In the genomic region with DNA sequence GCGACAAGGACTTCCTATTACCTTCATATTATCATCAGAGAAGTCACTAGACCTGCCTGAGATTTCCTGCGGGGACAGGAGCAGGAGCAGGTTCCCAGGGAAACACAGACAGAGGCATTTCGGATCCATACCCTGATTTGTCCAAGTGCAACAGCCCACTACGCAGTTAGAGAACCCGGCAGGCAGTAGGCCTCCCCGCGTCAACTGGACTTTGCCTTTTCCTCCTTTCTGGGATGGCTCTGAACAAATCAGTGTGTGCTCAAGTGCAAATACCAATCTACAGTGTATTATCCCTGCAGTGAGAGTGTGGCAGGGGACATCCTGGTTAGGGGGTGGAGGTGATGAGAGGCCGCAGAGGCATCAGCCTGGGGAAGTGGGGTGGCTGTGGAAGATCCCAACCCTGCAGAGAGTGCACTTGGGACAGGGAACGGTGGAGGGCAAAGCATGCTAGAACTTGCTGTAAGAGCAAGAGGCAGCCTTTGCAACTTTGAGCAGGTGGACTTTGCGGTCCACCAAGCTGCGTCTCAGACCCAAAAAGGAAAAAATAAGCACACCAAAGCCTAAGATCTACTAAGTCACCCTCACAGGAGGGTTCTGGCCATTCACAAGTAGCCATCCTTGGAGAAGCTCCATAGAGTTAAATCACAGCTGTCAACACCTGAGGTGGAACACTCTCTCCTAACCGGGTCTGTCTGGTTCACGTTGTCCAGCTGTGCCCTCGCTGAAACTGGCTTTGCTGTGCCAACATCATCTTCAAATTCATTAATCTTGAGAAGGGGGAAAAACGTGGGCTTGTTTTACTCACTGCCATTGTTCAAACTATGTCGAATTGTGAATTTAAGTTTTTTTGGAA, we compare ENCODE assay signal across 23 cellular contexts.
DNase-seq lines count a peak whose midpoint lies in the region; ATAC-seq and TF ChIP-seq lines count a peak whose summit lies in the region.
"Had no signal": no experiment of that assay in that cellular context is flagged by ENCODE, and none has a peak within 500 bp of the region (broad histone marks: within the 10 kb centered on the region; RNA-seq: fewer than 3 reads in every experiment).

No MANE protein-coding gene starts in this region.

- peaks cover 23% of the 10 kb centered on the region for H3K4me1 Mint-ChIP-seq in activated naive CD8-positive, alpha-beta T cell treated with anti-CD3 and anti-CD28 coated beads for 36 hours

- H3K4me3 Mint-ChIP-seq in activated naive CD8-positive, alpha-beta T cell treated with anti-CD3 and anti-CD28 coated beads for 36 hours = no peak overlapping the region
- H3K4me3 Mint-ChIP-seq: activated naive CD8-positive, alpha-beta T cell treated with anti-CD3 and anti-CD28 coated beads, Interleukin-2, amount 10 ng/mL, durations not matched to agents 7 days and 5 days; neural crest cell; T-helper 2 cell treated with Interferon-gamma antibody and Interleukin-4, amounts not matched to agents 5 μg/mL and 100 μg/mL, for 36 hours had no signal

- H3K27ac ChIP-seq in left ventricle myocardium inferior (replicated peaks) (no peak overlapping the region), coronary artery (no peak overlapping the region)
- H3K27ac ChIP-seq: epithelial cell of prostate, sigmoid colon, stomach, tibial nerve had no signal

- H3K36me3 ChIP-seq in left ventricle myocardium inferior (peaks cover 14% of the 10 kb centered on the region), mucosa of descending colon (ENCODE audit: low read depth) (no peaks in the 10 kb centered on the region)
- H3K36me3 ChIP-seq: sigmoid colon had no signal

- peaks cover 4% of the 10 kb centered on the region for H3K27me3 Mint-ChIP-seq in activated naive CD8-positive, alpha-beta T cell treated with anti-CD3 and anti-CD28 coated beads for 36 hours

- DNase-seq in Right ventricle myocardium superior (no peak), left ventricle myocardium inferior (no peak), coronary artery (ENCODE audit: low spot score) (peak; percentile 45), mucosa of descending colon (peak in 1 of 3 donors; percentile 64), foreskin fibroblast (no peak)
- no peak for DNase-seq in activated naive CD8-positive, alpha-beta T cell treated with anti-CD3 and anti-CD28 coated beads for 36 hours
- DNase-seq: activated CD4-positive, alpha-beta T cell treated with anti-CD3 and anti-CD28 coated beads, Interleukin-2, amount 50 U/mL, for 1 hour; activated naive CD8-positive, alpha-beta T cell treated with anti-CD3 and anti-CD28 coated beads, Interleukin-2, amount 10 ng/mL, durations not matched to agents 7 days and 5 days; DMS79; HCEC 1CT; midbrain; NCI-H1105 treated with DMSO at 0.1 percent for 48 hours; NCI-H2081 treated with DMSO at 0.1 percent for 48 hours; NCI-H774; sigmoid colon; stomach had no signal

- no peaks in the 10 kb centered on the region for H3K27me3 ChIP-seq in left ventricle myocardium inferior (ENCODE audit: low read depth)
- H3K27me3 ChIP-seq: sigmoid colon, stomach, tibial nerve had no signal

- ATAC-seq in Right ventricle myocardium superior (ENCODE audit: poor library complexity) (peak; percentile 76), mucosa of descending colon (peak; percentile 90), GM19397 (IDR thresholded peaks at IDR 0.05; ENCODE audit: unreplicated experiment) (no peak)
- no peak for ATAC-seq in activated CD4-positive, CD25-positive, alpha-beta regulatory T cell treated with anti-CD3 and anti-CD28 coated beads, Interleukin-2, amount 50 U/mL, for 24 hours

- peaks cover 53% of the 10 kb centered on the region for H3K4me1 ChIP-seq in left ventricle myocardium inferior
- H3K4me1 ChIP-seq in mucosa of descending colon (ENCODE audit: low read depth) = peaks cover 22% of the 10 kb centered on the region

- no peaks in the 10 kb centered on the region for H3K9me3 Mint-ChIP-seq in activated naive CD8-positive, alpha-beta T cell treated with anti-CD3 and anti-CD28 coated beads for 36 hours
- H3K9me3 Mint-ChIP-seq: activated naive CD8-positive, alpha-beta T cell treated with anti-CD3 and anti-CD28 coated beads, Interleukin-2, amount 10 ng/mL, durations not matched to agents 7 days and 5 days; activated T-helper 2 cell treated with anti-CD3 and anti-CD28 coated beads, Interferon-gamma antibody, Interleukin-2, Interleukin-4, amounts not matched to agents 10 μg/mL and 5 μg/mL and 100 μg/mL, durations not matched to agents 14 hours and 24 hours and 36 hours; T-helper 2 cell treated with Interferon-gamma antibody and Interleukin-4, amounts not matched to agents 5 μg/mL and 100 μg/mL, for 36 hours had no signal

- no peaks in the 10 kb centered on the region for H3K9me3 ChIP-seq in left ventricle myocardium inferior (replicated peaks)
- H3K9me3 ChIP-seq in mucosa of descending colon = no peaks in the 10 kb centered on the region
- H3K9me3 ChIP-seq: sigmoid colon, stomach had no signal

- TF ChIP-seq CTCF in left ventricle myocardium inferior (IDR thresholded peaks at IDR 0.05; ENCODE audit: borderline replicate concordance) (no peak), coronary artery (IDR thresholded peaks at IDR 0.05) (no peak), mucosa of descending colon (IDR thresholded peaks at IDR 0.05) (no peak), foreskin fibroblast (IDR thresholded peaks at IDR 0.05; ENCODE audit: low read depth, low read length) (no peak)

- H3K4me3 ChIP-seq in left ventricle myocardium inferior (no peak overlapping the region), coronary artery (no peak overlapping the region), mucosa of descending colon (no peak overlapping the region), foreskin fibroblast (ENCODE audit: low read depth in 1 of 2, low read length in 2 of 2) (no peak overlapping the region)
- H3K4me3 ChIP-seq: sigmoid colon, stomach, tibial nerve had no signal

- H3K36me3 Mint-ChIP-seq in activated naive CD8-positive, alpha-beta T cell treated with anti-CD3 and anti-CD28 coated beads for 36 hours = peaks cover 5% of the 10 kb centered on the region

- intact Hi-C loops in Right ventricle myocardium superior (cut with DNase I) (no loop called here), left ventricle myocardium inferior (cut with micrococcal nuclease) (no loop called here), mucosa of descending colon (cut with DNase I, micrococcal nuclease) (no loop called here)

- H3K27ac Mint-ChIP-seq in activated naive CD8-positive, alpha-beta T cell treated with anti-CD3 and anti-CD28 coated beads for 36 hours = no peak overlapping the region
- H3K27ac Mint-ChIP-seq: activated naive CD8-positive, alpha-beta T cell treated with anti-CD3 and anti-CD28 coated beads, Interleukin-2, amount 10 ng/mL, durations not matched to agents 7 days and 5 days; activated T-helper 2 cell treated with anti-CD3 and anti-CD28 coated beads, Interferon-gamma antibody, Interleukin-2, Interleukin-4, amounts not matched to agents 10 μg/mL and 5 μg/mL and 100 μg/mL, durations not matched to agents 14 hours and 24 hours and 36 hours had no signal

Comparison
In these comparisons a context has a peak if more than half of its experiments do, and no peak if none do; other contexts are left out.
1. ATAC-seq: peak in Right ventricle myocardium superior (single experiment) and mucosa of descending colon (single experiment); none in activated CD4-positive, CD25-positive, alpha-beta regulatory T cell treated with anti-CD3 and anti-CD28 coated beads, Interleukin-2, amount 50 U/mL, for 24 hours (0 of 2) and GM19397 (single experiment).